ENCODE assay signal across 17 cellular contexts in the genomic region with DNA sequence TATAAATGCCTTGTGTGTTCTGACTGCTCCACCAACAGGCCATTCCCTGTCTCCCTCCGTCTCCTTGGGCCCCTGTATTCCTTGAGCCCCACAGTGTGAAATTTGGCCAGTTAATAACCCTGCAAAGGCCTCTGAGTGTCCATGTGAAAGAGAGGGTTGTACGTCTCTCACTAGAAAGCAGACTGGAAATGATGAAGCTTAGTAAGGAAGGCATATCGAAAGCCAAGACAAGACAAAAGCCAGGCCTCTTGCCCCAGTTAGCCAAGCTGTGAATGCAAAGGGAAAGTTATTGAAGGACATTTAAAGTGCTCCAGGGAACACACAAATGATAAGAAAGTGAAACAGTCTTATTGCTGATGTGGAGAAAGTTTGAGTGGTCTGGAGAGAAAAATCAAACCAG.
DNase-seq lines count a peak whose midpoint lies in the region; ATAC-seq, FAIRE-seq and TF ChIP-seq lines count a peak whose summit lies in the region.
"Had no signal": no experiment of that assay in that cellular context is flagged by ENCODE, and none has a peak within 500 bp of the region (broad histone marks: within the 10 kb centered on the region; RNA-seq: fewer than 3 reads in every experiment).

No MANE protein-coding gene starts in this region.

- no peak overlapping the region for H3K27ac ChIP-seq in HepG2 (ENCODE audit: extremely low read length, insufficient read depth, low read length)
- H3K27ac ChIP-seq in right lobe of liver, result no peak overlapping the region
- H3K27ac ChIP-seq: BLaER1 treated with 17β-estradiol and CSF1 and Interleukin-3, amounts not matched to agents 10 nM and 100 nM had no signal

- no peak for FAIRE-seq in HepG2 (lab: Jason Lieb, UNC)
- FAIRE-seq: HTR-8/SVneo, K562 had no signal

- H3K4me3 ChIP-seq in HepG2 (replicated peaks in 1 of 3; ENCODE audit: insufficient read depth in 1 of 3, low read depth in 2 of 3, low read length in 3 of 3) (no peak overlapping the region), right lobe of liver (no peak overlapping the region)
- H3K4me3 ChIP-seq: BLaER1 treated with 17β-estradiol and CSF1 and Interleukin-3, amounts not matched to agents 10 nM and 100 nM; K562 had no signal

- H3K27ac Mint-ChIP-seq in progenitor cell of endocrine pancreas, result peak overlapping the region; percentile 62
- H3K27ac Mint-ChIP-seq: CD4-positive, CD25-positive, alpha-beta regulatory T cell; HFFc6 had no signal

- TF ChIP-seq CTCF in HepG2 (CRISPR knock-in tag; IDR thresholded peaks at IDR 0.05) (no peak), right lobe of liver (IDR thresholded peaks at IDR 0.05) (no peak), progenitor cell of endocrine pancreas (IDR thresholded peaks at IDR 0.05; ENCODE audit: unreplicated experiment) (no peak)

- H3K36me3 ChIP-seq in HepG2 (replicated peaks in 1 of 2; ENCODE audit: control insufficient read depth in 1 of 2, insufficient read depth in 2 of 2, low read length in 2 of 2), result no peaks in the 10 kb centered on the region
- H3K36me3 ChIP-seq in right lobe of liver, result no peaks in the 10 kb centered on the region
- H3K36me3 ChIP-seq: BLaER1 treated with 17β-estradiol and CSF1 and Interleukin-3, amounts not matched to agents 10 nM and 100 nM had no signal

- TF ChIP-seq POLR2A in HepG2 (IDR thresholded peaks at IDR 0.05; ENCODE audit: insufficient read depth in 1 of 2, low read depth in 2 of 2, low read length in 2 of 2) (no peak), right lobe of liver (IDR thresholded peaks at IDR 0.05) (no peak)

- in situ Hi-C loops in HepG2 (cut with HindIII; ENCODE audit: extremely low pct_ligation_motif_present, low pct_unique_long_range_greater_than_20kb), result no loop called here

- no TSS peak for BruUV-seq in HepG2 (replicated peaks; lab: Mats Ljungman, UMichigan)

- H3K4me3 Mint-ChIP-seq in progenitor cell of endocrine pancreas (ENCODE audit: low read depth), result no peak overlapping the region
- H3K4me3 Mint-ChIP-seq: CD4-positive, CD25-positive, alpha-beta regulatory T cell; HFFc6 had no signal

- peaks cover 21% of the 10 kb centered on the region for H3K36me3 Mint-ChIP-seq in progenitor cell of endocrine pancreas (ENCODE audit: insufficient read depth)
- H3K36me3 Mint-ChIP-seq: CD4-positive, CD25-positive, alpha-beta regulatory T cell had no signal

- H2AFZ ChIP-seq in HepG2 (ENCODE audit: low read length), result no peak overlapping the region

- H3K4me1 ChIP-seq in HepG2 (ENCODE audit: insufficient read depth, low read length) (no peaks in the 10 kb centered on the region), right lobe of liver (no peaks in the 10 kb centered on the region)
- H3K4me1 ChIP-seq: BLaER1 treated with 17β-estradiol and CSF1 and Interleukin-3, amounts not matched to agents 10 nM and 100 nM had no signal

- H4K20me1 ChIP-seq in HepG2 (ENCODE audit: insufficient read depth, low read length), result no peaks in the 10 kb centered on the region
- H4K20me1 ChIP-seq: BLaER1 treated with 17β-estradiol and CSF1 and Interleukin-3, amounts not matched to agents 10 nM and 100 nM had no signal

- H3K79me2 ChIP-seq in HepG2 (ENCODE audit: insufficient read depth, low read length), result no peaks in the 10 kb centered on the region

- no peak for DNase-seq in HepG2 (ENCODE audit: low spot score)
- DNase-seq in right lobe of liver, result no peak
- DNase-seq in medulla oblongata (ENCODE audit: extremely low spot score), result peak; percentile 15
- no peak for DNase-seq in progenitor cell of endocrine pancreas (ENCODE audit: low spot score, unreplicated experiment)
- no peak for DNase-seq in mucosa of gallbladder (ENCODE audit: low spot score)
- DNase-seq: ACHN; Calu3; CD4-positive, CD25-positive, alpha-beta regulatory T cell; DMS 273 treated with DMSO at 0.1 percent for 48 hours; GOT3; HCEC 1CT; HFFc6 had no signal

- no peaks in the 10 kb centered on the region for H3K9me3 ChIP-seq in HepG2 (ENCODE audit: low read length)
- no peaks in the 10 kb centered on the region for H3K9me3 ChIP-seq in right lobe of liver

- no peak overlapping the region for H3K4me2 ChIP-seq in HepG2 (ENCODE audit: low read depth, low read length)
- H3K4me2 ChIP-seq: BLaER1 treated with 17β-estradiol and CSF1 and Interleukin-3, amounts not matched to agents 10 nM and 100 nM had no signal

- CTCF ChIA-PET in HepG2 (lab: Yijun Ruan, JAX; ENCODE audit: low intra/inter-chr PET ratio, low total read pairs), result no interaction called here

- H3K9ac ChIP-seq in HepG2 (ENCODE audit: insufficient read depth, low read depth, low read length), result no peak overlapping the region
- H3K9ac ChIP-seq: BLaER1 treated with 17β-estradiol and CSF1 and Interleukin-3, amounts not matched to agents 10 nM and 100 nM had no signal

- POLR2A ChIA-PET in HepG2 (lab: Yijun Ruan, JAX), result no interaction called here

- H3K27me3 Mint-ChIP-seq in progenitor cell of endocrine pancreas, result no peaks in the 10 kb centered on the region
- H3K27me3 Mint-ChIP-seq: CD4-positive, CD25-positive, alpha-beta regulatory T cell had no signal

- ATAC-seq in HepG2 (no peak), right lobe of liver (no peak), GM21447 (IDR thresholded peaks at IDR 0.05; ENCODE audit: unreplicated experiment) (no peak), GM18502 (IDR thresholded peaks at IDR 0.05; ENCODE audit: poor library complexity, unreplicated experiment) (no peak)
- ATAC-seq: K562 had no signal

- H3K27me3 ChIP-seq in HepG2 (ENCODE audit: control insufficient read depth in 1 of 2, insufficient read depth in 2 of 2, low read length in 2 of 2) (no peaks in the 10 kb centered on the region), right lobe of liver (no peaks in the 10 kb centered on the region)
- H3K27me3 ChIP-seq: BLaER1 treated with 17β-estradiol and CSF1 and Interleukin-3, amounts not matched to agents 10 nM and 100 nM had no signal

- WGBS in HepG2 (ENCODE audit: low lambda C conversion rate), result 86% methylated on average over 3 of the region's 3 CpGs
- 57% methylated on average over 3 of the region's 3 CpGs for WGBS in right lobe of liver (ENCODE audit: insufficient coverage, low coverage, low lambda C conversion rate, missing lambda C conversion rate)

- H3K4me1 Mint-ChIP-seq in progenitor cell of endocrine pancreas (ENCODE audit: low read depth), result peaks cover 7% of the 10 kb centered on the region
- H3K4me1 Mint-ChIP-seq: CD4-positive, CD25-positive, alpha-beta regulatory T cell had no signal

- intact Hi-C loops in HepG2 (cut with micrococcal nuclease; ENCODE audit: unreplicated experiment), result no loop called here
- intact Hi-C loops in right lobe of liver (cut with DNase I), result no loop called here

- TF ChIP-seq EP300 in HepG2 (IDR thresholded peaks at IDR 0.05; ENCODE audit: low read depth in 2 of 2, low read length in 2 of 2), result no peak
- TF ChIP-seq EP300 in HepG2 (CRISPR knock-in tag; IDR thresholded peaks at IDR 0.05; ENCODE audit: borderline replicate concordance), result no peak

- H3K9me3 Mint-ChIP-seq in progenitor cell of endocrine pancreas (ENCODE audit: low read depth), result no peaks in the 10 kb centered on the region

- no peak for TF ChIP-seq RAD21 in HepG2 (CRISPR knock-in tag; IDR thresholded peaks at IDR 0.05)

TF ChIP-seq in HepG2, 621 proteins besides CTCF, POLR2A, EP300 and RAD21:
- TF ChIP-seq STAG1 (CRISPR knock-in tag; IDR thresholded peaks at IDR 0.05) (0 out of 2 replicates have a peak, but pooled peaks have one; percentile 7), ZNF616 (CRISPR knock-in tag; IDR thresholded peaks at IDR 0.05; ENCODE audit: low read depth) (no peak)
